Comparison of ENCODE assay signal across 14 cellular contexts in genomic region chr19:5128251-5128931, GRCh38.
DNase-seq lines count a peak whose midpoint lies in the region; ATAC-seq, FAIRE-seq and TF ChIP-seq lines count a peak whose summit lies in the region.
"Had no signal": no experiment of that assay in that cellular context is flagged by ENCODE, and none has a peak within 500 bp of the region (broad histone marks: within the 10 kb centered on the region; RNA-seq: fewer than 3 reads in every experiment).

No MANE protein-coding gene starts in this region.

- H3K9me3 Mint-ChIP-seq in astrocyte (ENCODE audit: unreplicated experiment), result no peaks in the 10 kb centered on the region

- no peak overlapping the region for H2AFZ ChIP-seq in astrocyte (ENCODE audit: low read depth, low read length)

- no peaks in the 10 kb centered on the region for H3K27me3 Mint-ChIP-seq in astrocyte (ENCODE audit: low read depth, unreplicated experiment)

- peaks cover 13% of the 10 kb centered on the region for H4K20me1 ChIP-seq in astrocyte (ENCODE audit: insufficient read depth, low read length)

- FAIRE-seq in astrocyte (lab: Jason Lieb, UNC), result no peak
- FAIRE-seq: G401.6, islet of Langerhans had no signal

- peaks cover 12% of the 10 kb centered on the region for H3K36me3 Mint-ChIP-seq in astrocyte (ENCODE audit: low read depth, unreplicated experiment)

- H3K27ac ChIP-seq in astrocyte (ENCODE audit: low read depth, low read length) (no peak overlapping the region), skeletal muscle tissue (ENCODE audit: low read depth, low read length) (peak overlapping the region; percentile 51), transverse colon (peak overlapping the region in 1 of 4 donors; percentile 34)
- H3K27ac ChIP-seq: VCaP had no signal

- H3K27me3 ChIP-seq in astrocyte (ENCODE audit: insufficient read depth, low read length), result no peaks in the 10 kb centered on the region
- H3K27me3 ChIP-seq in skeletal muscle tissue (ENCODE audit: control insufficient read depth in 3 of 3, insufficient read depth in 3 of 3, low read length in 3 of 3), result no peaks in the 10 kb centered on the region
- H3K27me3 ChIP-seq in transverse colon, result no peaks in the 10 kb centered on the region
- H3K27me3 ChIP-seq: breast epithelium had no signal

- DNase-seq in astrocyte (ENCODE audit: low read depth) (peak; percentile 72), iPS-NIHi7 (ENCODE audit: extremely low spot score) (peak; percentile 69), SIG-M5 treated with dmso at 0.1 percent for 504 hours (lab: John Stamatoyannopoulos, UW; ENCODE audit: unreplicated experiment) (no peak), NCI-H2171 (lab: John Stamatoyannopoulos, UW) (no peak), transverse colon (no peak)
- DNase-seq: NCI-H526; stimulated activated CD4-positive, alpha-beta T cell treated with anti-CD3 and anti-CD28 coated beads, Interleukin-1b, Interleukin-23, amount 100 ng/mL, for 48 hours had no signal

- no peak for TF ChIP-seq EP300 in transverse colon (IDR thresholded peaks at IDR 0.05; ENCODE audit: low read depth)

- in situ Hi-C loops in transverse colon (cut with MboI; ENCODE audit: low pct_ligation_motif_present in 1 of 4, low pct_unique_long_range_greater_than_20kb in 1 of 4, low sequenced_read_pairs in 3 of 4), result no loop called here

- intact Hi-C loops in transverse colon (cut with DNase I; ENCODE audit: low total_unique reads), result no loop called here

- H3K27ac Mint-ChIP-seq in astrocyte (ENCODE audit: unreplicated experiment), result no peak overlapping the region

- H3K4me3 ChIP-seq in astrocyte (ENCODE audit: insufficient read depth, low read depth, low read length) (no peak overlapping the region), skeletal muscle tissue (ENCODE audit: low read length in 3 of 3) (peak overlapping the region in 2 of 3 donors; percentile 3 to 22), transverse colon (no peak overlapping the region)
- H3K4me3 ChIP-seq: breast epithelium had no signal

- TF ChIP-seq POLR2A in GM19099 (IDR thresholded peaks at IDR 0.05; ENCODE audit: extremely low read depth, insufficient read length, low read depth) (peak; percentile 34), transverse colon (IDR thresholded peaks at IDR 0.05) (no peak)

- no peak overlapping the region for H3K4me3 Mint-ChIP-seq in astrocyte (ENCODE audit: unreplicated experiment)

- H3K4me1 ChIP-seq in astrocyte (ENCODE audit: insufficient read depth, low read length) (peaks cover 26% of the 10 kb centered on the region), skeletal muscle tissue (ENCODE audit: control insufficient read depth in 3 of 3, insufficient read depth in 3 of 3, low read length in 3 of 3) (peaks cover 12 to 28% (median 25%) of the 10 kb centered on the region in 3 donors), transverse colon (peaks cover 4 to 16% (median 7%) of the 10 kb centered on the region in 4 donors)

- H3K9me3 ChIP-seq in astrocyte (ENCODE audit: insufficient read depth, low read depth, low read length) (no peaks in the 10 kb centered on the region), skeletal muscle tissue (ENCODE audit: control insufficient read depth in 3 of 3, low read length in 3 of 3) (no peaks in the 10 kb centered on the region), transverse colon (no peaks in the 10 kb centered on the region)
- H3K9me3 ChIP-seq: breast epithelium had no signal

- H3K4me2 ChIP-seq in astrocyte (ENCODE audit: low read length), result peak overlapping the region; percentile 44

- H3K36me3 ChIP-seq in astrocyte (ENCODE audit: insufficient read depth, low read length) (no peaks in the 10 kb centered on the region), skeletal muscle tissue (ENCODE audit: control insufficient read depth in 3 of 3, insufficient read depth in 3 of 3, low read length in 3 of 3) (peaks cover 1 to 9% (median 9%) of the 10 kb centered on the region in 3 donors), transverse colon (no peaks in the 10 kb centered on the region)
- H3K36me3 ChIP-seq: breast epithelium had no signal

- H3K9ac ChIP-seq in astrocyte (ENCODE audit: low read length) (peak overlapping the region; percentile 20), skeletal muscle tissue (ENCODE audit: low read depth in 1 of 3, low read length in 3 of 3) (peak overlapping the region in 2 of 3 donors; percentile 61 to 70)

- WGBS in transverse colon (ENCODE audit: low coverage in 1 of 2), 2 donors, result 61% methylated on average over 25 of the region's 25 CpGs; no CpG with 5 or more reads in 1 of the 2 donors

- no peaks in the 10 kb centered on the region for H3K79me2 ChIP-seq in astrocyte (ENCODE audit: insufficient read depth, low read length)

- TF ChIP-seq CTCF in astrocyte (IDR thresholded peaks at IDR 0.05; ENCODE audit: insufficient read depth, low read depth, low read length) (no peak), transverse colon (IDR thresholded peaks at IDR 0.05) (no peak)

- no peak for ATAC-seq in HG02884 (IDR thresholded peaks at IDR 0.05; ENCODE audit: unreplicated experiment)

- peaks cover 7% of the 10 kb centered on the region for H3K4me1 Mint-ChIP-seq in astrocyte (ENCODE audit: low read depth, unreplicated experiment)

Comparison
In these comparisons a context has a peak if more than half of its experiments do, and no peak if none do; other contexts are left out.
1. DNase-seq: peak in astrocyte (single experiment) and iPS-NIHi7 (single experiment); none in SIG-M5 treated with dmso at 0.1 percent for 504 hours (single experiment), NCI-H2171 (single experiment) and transverse colon (single experiment).
2. H3K4me3 ChIP-seq: peak in skeletal muscle tissue (2 of 3); none in astrocyte (single experiment) and transverse colon (0 of 4).